Comparison of ENCODE assay signal across 26 cellular contexts in genomic region chr2:644871-645270, GRCh38.
"Had no signal": no experiment of that assay in that cellular context is flagged by ENCODE, and none has a peak within 500 bp of the region (broad histone marks: within the 10 kb centered on the region; RNA-seq: fewer than 3 reads in every experiment).

No MANE protein-coding gene starts in this region.

- H3K27ac ChIP-seq: dorsolateral prefrontal cortex, epithelial cell of prostate, esophagus squamous epithelium, gastroesophageal sphincter, hepatocyte, left ventricle myocardium inferior, lower lobe of right lung, neural progenitor cell, stomach, thoracic aorta, transverse colon had no signal

- FAIRE-seq: endometrium, kidney, small intestine had no signal

- H3K9me3 ChIP-seq: esophagus squamous epithelium, gastroesophageal sphincter, left ventricle myocardium inferior, lower lobe of right lung, stomach, thoracic aorta, transverse colon had no signal

- H3K4me1 ChIP-seq: esophagus squamous epithelium, gastroesophageal sphincter, left ventricle myocardium inferior, lower lobe of right lung, stomach, transverse colon had no signal

- H3K27me3 ChIP-seq: neural progenitor cell had no signal

- DNase-seq: cortex of kidney; effector memory CD4-positive, alpha-beta T cell; esophagus squamous epithelium; foreskin fibroblast; kidney; left cardiac atrium; left ventricle myocardium inferior; lower lobe of right lung; mesenchymal stem cell; midbrain; occipital lobe; posterior cingulate gyrus; right cardiac atrium; small intestine; stimulated activated CD4-positive, alpha-beta T cell treated with anti-CD3 and anti-CD28 coated beads, Interleukin-12 subunit alpha, Interleukin-12 subunit beta, amount 100 ng/mL, for 4 hours; stimulated activated naive CD4-positive, alpha-beta T cell; stomach; substantia nigra; transverse colon had no signal

- ATAC-seq: gastroesophageal sphincter, left cardiac atrium, lower lobe of right lung, right cardiac atrium had no signal

- H3K36me3 ChIP-seq: esophagus squamous epithelium, gastroesophageal sphincter, left ventricle myocardium inferior, lower lobe of right lung, neural progenitor cell, stomach, thoracic aorta, transverse colon had no signal

- H3K4me3 ChIP-seq: dorsolateral prefrontal cortex, esophagus squamous epithelium, gastroesophageal sphincter, hepatocyte, left ventricle myocardium inferior, lower lobe of right lung, neural progenitor cell, stomach, thoracic aorta, transverse colon had no signal
